ENCODE assay signal across 15 cellular contexts in the genomic region with DNA sequence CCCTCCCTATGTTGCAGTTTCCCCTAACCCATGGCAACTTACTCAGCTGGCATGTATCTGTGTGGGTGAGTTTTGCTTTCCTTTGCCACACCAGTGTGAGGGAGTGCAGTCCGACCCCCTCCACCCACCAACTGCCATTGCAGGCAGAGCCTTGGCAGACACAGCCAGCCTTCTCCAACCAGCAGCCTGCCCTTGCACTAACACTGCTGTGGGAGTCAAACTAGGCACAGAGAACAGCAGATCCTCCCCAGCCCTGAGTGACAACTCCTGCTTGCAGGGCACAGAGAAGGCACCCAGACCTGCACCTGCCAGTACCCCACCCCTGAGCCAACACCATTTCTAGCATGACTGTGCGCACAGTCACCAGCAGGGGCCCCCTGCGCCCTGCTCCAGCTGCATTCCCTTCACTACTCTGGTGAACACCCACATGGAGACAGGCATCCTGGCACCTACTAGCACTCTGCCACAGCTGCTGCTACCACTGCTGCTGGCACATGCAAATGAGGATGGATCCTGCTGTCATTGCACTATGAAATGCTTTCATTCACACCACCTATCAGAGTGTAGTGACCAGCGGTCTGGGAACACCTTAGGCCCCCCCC.
DNase-seq lines count a peak whose midpoint lies in the region; ATAC-seq and TF ChIP-seq lines count a peak whose summit lies in the region.
"Had no signal": no experiment of that assay in that cellular context is flagged by ENCODE, and none has a peak within 500 bp of the region (broad histone marks: within the 10 kb centered on the region; RNA-seq: fewer than 3 reads in every experiment).

No MANE protein-coding gene starts in this region.

- H3K9ac ChIP-seq in HCT116 (ENCODE audit: low read length), result no peak overlapping the region

- TF ChIP-seq POLR2A in HCT116 (IDR thresholded peaks at IDR 0.05; ENCODE audit: borderline replicate concordance, extremely low read depth, insufficient read depth, insufficient read length) (no peak), right lobe of liver (IDR thresholded peaks at IDR 0.05) (no peak)

- H3K27me3 ChIP-seq in BJ (ENCODE audit: control insufficient read depth, insufficient read depth, low read length), result no peaks in the 10 kb centered on the region
- no peaks in the 10 kb centered on the region for H3K27me3 ChIP-seq in HCT116 (ENCODE audit: insufficient read depth, low read length)
- no peaks in the 10 kb centered on the region for H3K27me3 ChIP-seq in right lobe of liver
- H3K27me3 ChIP-seq: MG63, thyroid gland had no signal

- no peak overlapping the region for H3K27ac ChIP-seq in HCT116 (ENCODE audit: low read depth, low read length)
- H3K27ac ChIP-seq in right lobe of liver, result no peak overlapping the region
- H3K27ac ChIP-seq: psoas muscle, thyroid gland had no signal

- peaks cover 0 to 6% of the 10 kb centered on the region in 2 experiments; a peak in 2 of 4 replicates for H3K9me3 ChIP-seq in HCT116 (ENCODE audit: control insufficient read depth in 1 of 2, insufficient read depth in 1 of 2, low read depth in 1 of 2, low read length in 2 of 2)
- H3K9me3 ChIP-seq in right lobe of liver, result peaks cover 0 to 7% (median 0%) of the 10 kb centered on the region in 4 donors
- H3K9me3 ChIP-seq: thyroid gland had no signal

- DNase-seq in BJ (ENCODE audit: low read depth), result no peak
- no peak for DNase-seq in HCT116 (ENCODE audit: low read depth, low spot score)
- DNase-seq in choroid plexus epithelial cell (ENCODE audit: low read depth), result peak; percentile 6
- peak in 1 of 3 donors; percentile 46 for DNase-seq in right lobe of liver
- DNase-seq in activated T-cell treated with anti-CD3 and anti-CD28 coated beads, Interleukin-2, amount 50 U/mL, for 72 hours, result no peak
- DNase-seq in NCI-H146 treated with DMSO at 0.1 percent for 48 hours (lab: John Stamatoyannopoulos, UW; ENCODE audit: unreplicated experiment), result no peak
- no peak for DNase-seq in activated T-helper 1 cell treated with anti-CD3 and anti-CD28 coated beads, Interleukin-12 subunit alpha, Interleukin-12 subunit beta, Interleukin-2, Interleukin-4 antibody, amounts not matched to agents 30 ng/mL and 10 ng/mL and 1 ng/mL, durations not matched to agents 14 hours and 24 hours and 36 hours (ENCODE audit: low spot score)
- DNase-seq: effector CD4-positive, alpha-beta T cell; foreskin melanocyte; MG63; psoas muscle; thyroid gland had no signal

- 100% methylated on average over 1 of the region's 4 CpGs for WGBS in right lobe of liver (ENCODE audit: insufficient coverage, low coverage, low lambda C conversion rate, missing lambda C conversion rate)

- H3K9me3 Mint-ChIP-seq in activated T-cell treated with anti-CD3 and anti-CD28 coated beads, Interleukin-2, amount 50 U/mL, for 72 hours, result peaks cover 37% of the 10 kb centered on the region in 2 donors
- H3K9me3 Mint-ChIP-seq in activated T-helper 1 cell treated with anti-CD3 and anti-CD28 coated beads, Interleukin-12 subunit alpha, Interleukin-12 subunit beta, Interleukin-2, Interleukin-4 antibody, amounts not matched to agents 30 ng/mL and 10 ng/mL and 1 ng/mL, durations not matched to agents 14 hours and 24 hours and 36 hours, result peaks cover 52% of the 10 kb centered on the region

- H3K27me3 Mint-ChIP-seq in activated T-cell treated with anti-CD3 and anti-CD28 coated beads, Interleukin-2, amount 50 U/mL, for 72 hours (ENCODE audit: low read depth), result no peaks in the 10 kb centered on the region
- no peaks in the 10 kb centered on the region for H3K27me3 Mint-ChIP-seq in activated T-helper 1 cell treated with anti-CD3 and anti-CD28 coated beads, Interleukin-12 subunit alpha, Interleukin-12 subunit beta, Interleukin-2, Interleukin-4 antibody, amounts not matched to agents 30 ng/mL and 10 ng/mL and 1 ng/mL, durations not matched to agents 14 hours and 24 hours and 36 hours (ENCODE audit: insufficient read depth)

- no peak overlapping the region for H3K27ac Mint-ChIP-seq in activated T-cell treated with anti-CD3 and anti-CD28 coated beads, Interleukin-2, amount 50 U/mL, for 72 hours
- H3K27ac Mint-ChIP-seq in activated T-helper 1 cell treated with anti-CD3 and anti-CD28 coated beads, Interleukin-12 subunit alpha, Interleukin-12 subunit beta, Interleukin-2, Interleukin-4 antibody, amounts not matched to agents 30 ng/mL and 10 ng/mL and 1 ng/mL, durations not matched to agents 14 hours and 24 hours and 36 hours, result no peak overlapping the region
- H3K27ac Mint-ChIP-seq: B cell had no signal

- H2AFZ ChIP-seq in HCT116 (ENCODE audit: low read depth, low read length, poor library complexity, severe bottlenecking), result no peak overlapping the region

- H4K20me1 ChIP-seq in HCT116 (ENCODE audit: insufficient read depth), result no peaks in the 10 kb centered on the region

- CTCF ChIA-PET in BJ (lab: Yijun Ruan, JAX) (no interaction called here), HCT116 (lab: Charles Lee) (no interaction called here)

- no TSS peak for BruUV-seq in HCT116 (replicated peaks; lab: Mats Ljungman, UMichigan)

- H3K36me3 Mint-ChIP-seq in activated T-cell treated with anti-CD3 and anti-CD28 coated beads, Interleukin-2, amount 50 U/mL, for 72 hours (ENCODE audit: insufficient read depth in 2 of 2), result peaks cover 23 to 32% of the 10 kb centered on the region in 2 donors
- no peaks in the 10 kb centered on the region for H3K36me3 Mint-ChIP-seq in activated T-helper 1 cell treated with anti-CD3 and anti-CD28 coated beads, Interleukin-12 subunit alpha, Interleukin-12 subunit beta, Interleukin-2, Interleukin-4 antibody, amounts not matched to agents 30 ng/mL and 10 ng/mL and 1 ng/mL, durations not matched to agents 14 hours and 24 hours and 36 hours (ENCODE audit: low read depth)

- intact Hi-C loops in HCT116 (cut with micrococcal nuclease) (no loop called here), right lobe of liver (cut with DNase I) (no loop called here)
- intact Hi-C loops in activated T-helper 1 cell treated with anti-CD3 and anti-CD28 coated beads, Interleukin-12 subunit alpha, Interleukin-12 subunit beta, Interleukin-2, Interleukin-4 antibody, amounts not matched to agents 30 ng/mL and 10 ng/mL and 1 ng/mL, durations not matched to agents 14 hours and 24 hours and 36 hours (cut with micrococcal nuclease), result no loop called here

- peak; percentile 27; the same call in 1 of the 2 replicates for TF ChIP-seq RAD21 in HCT116 (IDR thresholded peaks at IDR 0.05; ENCODE audit: low read depth)

- no peak overlapping the region for H3K4me3 Mint-ChIP-seq in activated T-cell treated with anti-CD3 and anti-CD28 coated beads, Interleukin-2, amount 50 U/mL, for 72 hours
- no peak overlapping the region for H3K4me3 Mint-ChIP-seq in activated T-helper 1 cell treated with anti-CD3 and anti-CD28 coated beads, Interleukin-12 subunit alpha, Interleukin-12 subunit beta, Interleukin-2, Interleukin-4 antibody, amounts not matched to agents 30 ng/mL and 10 ng/mL and 1 ng/mL, durations not matched to agents 14 hours and 24 hours and 36 hours
- H3K4me3 Mint-ChIP-seq: B cell had no signal

- RAD21 ChIA-PET in HCT116 (lab: Charles Lee; ENCODE audit: low non-redundant PET in 1 of 2, low total read pairs in 2 of 2, uncharacterized antibody in 2 of 2, unreplicated experiment in 2 of 2), result no interaction called here

- POLR2A ChIA-PET in BJ (lab: Charles Lee) (no interaction called here), HCT116 (lab: Charles Lee) (no interaction called here)

- 0 out of 2 replicates have a peak, but pooled peaks cover 6% of the 10 kb centered on the region for H3K79me2 ChIP-seq in HCT116 (ENCODE audit: insufficient read depth, low read length)

- 0 out of 2 replicates have a peak, but pooled peaks have one; percentile 5 for TF ChIP-seq CTCF in BJ (IDR thresholded peaks at IDR 0.05; ENCODE audit: insufficient read depth, low read depth, low read length)
- peak in 2 of 3 experiments; percentile 21 to 29; a peak in 3 of 6 replicates for TF ChIP-seq CTCF in HCT116 (IDR thresholded peaks at IDR 0.05 in 2 of 3, conservative IDR thresholded peaks at IDR 0.05 in 1 of 3; ENCODE audit: borderline replicate concordance in 1 of 3, insufficient read depth in 1 of 3, low read depth in 2 of 3, low read length in 2 of 3)
- TF ChIP-seq CTCF in choroid plexus epithelial cell (conservative IDR thresholded peaks at IDR 0.05; ENCODE audit: low read depth, low read length), result peak; percentile 47
- TF ChIP-seq CTCF in right lobe of liver (IDR thresholded peaks at IDR 0.05), result peak in 1 of 4 donors; percentile 25

- peaks cover 13% of the 10 kb centered on the region for H3K4me1 Mint-ChIP-seq in activated T-cell treated with anti-CD3 and anti-CD28 coated beads, Interleukin-2, amount 50 U/mL, for 72 hours (ENCODE audit: low read depth)
- H3K4me1 Mint-ChIP-seq in activated T-helper 1 cell treated with anti-CD3 and anti-CD28 coated beads, Interleukin-12 subunit alpha, Interleukin-12 subunit beta, Interleukin-2, Interleukin-4 antibody, amounts not matched to agents 30 ng/mL and 10 ng/mL and 1 ng/mL, durations not matched to agents 14 hours and 24 hours and 36 hours (ENCODE audit: low read depth), result no peaks in the 10 kb centered on the region
- H3K4me1 Mint-ChIP-seq: B cell had no signal

- no peaks in the 10 kb centered on the region for H3K9me2 ChIP-seq in HCT116 (ENCODE audit: insufficient read depth)

- H3K4me2 ChIP-seq in HCT116 (ENCODE audit: low read length), result no peak overlapping the region

- ATAC-seq in HCT116, result peak; percentile 84
- ATAC-seq in right lobe of liver, result peak; percentile 38 to 57 (median 48)
- no peak for ATAC-seq in activated T-cell treated with anti-CD3 and anti-CD28 coated beads, Interleukin-2, amount 50 U/mL, for 72 hours (replicated peaks in 1 of 2)
- ATAC-seq in HG02970 (IDR thresholded peaks at IDR 0.05; ENCODE audit: low FRiP score, unreplicated experiment), result no peak
- ATAC-seq: psoas muscle, SK-N-SH treated with all-trans-retinoic acid at 6 μM for 48 hours had no signal

- H3K4me3 ChIP-seq in BJ (ENCODE audit: low read depth, low read length), result no peak overlapping the region
- H3K4me3 ChIP-seq in HCT116 (replicated peaks in 1 of 2; ENCODE audit: low read depth in 1 of 2, low read length in 2 of 2), result no peak overlapping the region
- H3K4me3 ChIP-seq in choroid plexus epithelial cell (ENCODE audit: low read depth, low read length), result no peak overlapping the region
- no peak overlapping the region for H3K4me3 ChIP-seq in right lobe of liver
- H3K4me3 ChIP-seq: MG63, psoas muscle, thyroid gland had no signal

- no peaks in the 10 kb centered on the region for H3K36me3 ChIP-seq in BJ (ENCODE audit: control insufficient read depth, insufficient read depth, low read length)
- no peaks in the 10 kb centered on the region for H3K36me3 ChIP-seq in HCT116 (ENCODE audit: control insufficient read depth in 1 of 2, insufficient read depth in 2 of 2, low read length in 2 of 2)
- no peaks in the 10 kb centered on the region for H3K36me3 ChIP-seq in right lobe of liver
- H3K36me3 ChIP-seq: thyroid gland had no signal

- H3K4me1 ChIP-seq in HCT116 (ENCODE audit: control insufficient read depth in 1 of 2, insufficient read depth in 2 of 2, low read length in 2 of 2) (no peaks in the 10 kb centered on the region), right lobe of liver (no peaks in the 10 kb centered on the region)
- H3K4me1 ChIP-seq: psoas muscle, thyroid gland had no signal

TF ChIP-seq in HCT116, 20 proteins besides CTCF, POLR2A, EP300 and RAD21:
- TF ChIP-seq SP1 (IDR thresholded peaks at IDR 0.05; ENCODE audit: low read depth), result no peak
- no peak for TF ChIP-seq ZFX (IDR thresholded peaks at IDR 0.05)
TF ChIP-seq in HCT116: peak in this region for 0.

Comparison
In these comparisons a context has a peak if more than half of its experiments do, and no peak if none do; other contexts are left out.
1. ATAC-seq: peak in HCT116 (single experiment) and right lobe of liver (4 of 4); none in activated T-cell treated with anti-CD3 and anti-CD28 coated beads, Interleukin-2, amount 50 U/mL, for 72 hours (0 of 2) and HG02970 (single experiment).